Comparison of ENCODE assay signal across 8 cellular contexts in the genomic region with DNA sequence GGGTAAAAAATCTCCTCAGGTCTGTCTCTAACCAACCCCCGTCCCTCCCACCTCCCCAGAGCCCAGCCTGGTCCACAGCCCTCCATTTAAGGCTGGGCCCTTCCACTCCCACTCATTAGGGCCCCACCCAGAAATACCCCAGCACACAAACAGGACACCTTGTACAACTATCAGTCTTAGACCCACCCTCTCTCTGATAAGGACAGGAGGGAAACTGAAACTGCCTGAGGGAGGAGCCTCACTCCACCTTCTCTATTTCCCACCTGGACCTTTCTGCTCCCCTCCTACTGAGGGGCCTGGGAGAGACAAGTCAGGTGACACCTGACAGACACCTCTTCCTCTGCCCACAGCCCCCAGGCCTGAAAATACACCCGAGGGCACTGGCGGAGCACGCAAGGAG.
DNase-seq lines count a peak whose midpoint lies in the region; ATAC-seq and TF ChIP-seq lines count a peak whose summit lies in the region.

No MANE protein-coding gene starts in this region.

- peak; percentile 40 for ATAC-seq in GM18907 (IDR thresholded peaks at IDR 0.05; ENCODE audit: unreplicated experiment)
- ATAC-seq in HG02798 (IDR thresholded peaks at IDR 0.05; ENCODE audit: poor library complexity, unreplicated experiment), result peak; percentile 42
- no peak for ATAC-seq in activated T-helper 17 cell treated with anti-CD3 and anti-CD28 coated beads, Interleukin-2, amount 50 U/mL, for 72 hours (replicated peaks)
- no peak for ATAC-seq in GM18873 (IDR thresholded peaks at IDR 0.05; ENCODE audit: low FRiP score, unreplicated experiment)

- no peaks in the 10 kb centered on the region for H4K20me1 ChIP-seq in neural cell (ENCODE audit: insufficient read depth)

- no peaks in the 10 kb centered on the region for H3K36me3 Mint-ChIP-seq in activated T-helper 17 cell treated with anti-CD3 and anti-CD28 coated beads, Interleukin-2, amount 50 U/mL, for 72 hours (ENCODE audit: low read depth)

- no peaks in the 10 kb centered on the region for H3K9me2 ChIP-seq in neural cell (ENCODE audit: insufficient read depth, low read length)

- peaks cover 22% of the 10 kb centered on the region for H3K79me2 ChIP-seq in neural cell (replicated peaks; ENCODE audit: insufficient read depth, low read length)

- H3K27ac ChIP-seq in neural cell (ENCODE audit: low read length), result no peak overlapping the region

- H3K4me3 Mint-ChIP-seq in activated T-helper 17 cell treated with anti-CD3 and anti-CD28 coated beads, Interleukin-2, amount 50 U/mL, for 72 hours, result peak overlapping the region; percentile 55

- peak overlapping the region; percentile 73 for H3K9ac ChIP-seq in neural cell (ENCODE audit: low read length)

- H3K36me3 ChIP-seq in neural cell (ENCODE audit: insufficient read depth, low read length), result no peaks in the 10 kb centered on the region

- peaks cover 19% of the 10 kb centered on the region for H3K27me3 ChIP-seq in neural cell (ENCODE audit: insufficient read depth, low read depth, low read length)

- H3K4me3 ChIP-seq in neural cell (ENCODE audit: low read length), result peak overlapping the region; percentile 77

- no peak for TF ChIP-seq CTCF in neural cell (IDR thresholded peaks at IDR 0.05; ENCODE audit: poor library complexity, severe bottlenecking)

- no peak for TF ChIP-seq EP300 in neural cell (conservative IDR thresholded peaks at IDR 0.05; ENCODE audit: poor library complexity, severe bottlenecking)

- peaks cover 7% of the 10 kb centered on the region for H3K4me1 Mint-ChIP-seq in activated T-helper 17 cell treated with anti-CD3 and anti-CD28 coated beads, Interleukin-2, amount 50 U/mL, for 72 hours

- TF ChIP-seq RAD21 in neural cell (conservative IDR thresholded peaks at IDR 0.05), result no peak

- no peak overlapping the region for H3K27ac Mint-ChIP-seq in activated T-helper 17 cell treated with anti-CD3 and anti-CD28 coated beads, Interleukin-2, amount 50 U/mL, for 72 hours

- no peaks in the 10 kb centered on the region for H3K9me3 ChIP-seq in neural cell (ENCODE audit: low read length)

- H3F3A ChIP-seq in neural cell (ENCODE audit: insufficient read depth, low read length, poor library complexity, severe bottlenecking), result no peaks in the 10 kb centered on the region

- DNase-seq in stimulated activated naive CD4-positive, alpha-beta T cell (lab: John Stamatoyannopoulos, UW), result no peak
- DNase-seq in activated CD4-positive, alpha-beta T cell treated with anti-CD3 and anti-CD28 coated beads for 1 hour, result no peak
- no peak for DNase-seq in cerebellar cortex (ENCODE audit: low spot score)

- peaks cover 9% of the 10 kb centered on the region for H3K27me3 Mint-ChIP-seq in activated T-helper 17 cell treated with anti-CD3 and anti-CD28 coated beads, Interleukin-2, amount 50 U/mL, for 72 hours

- H3K9me3 Mint-ChIP-seq in activated T-helper 17 cell treated with anti-CD3 and anti-CD28 coated beads, Interleukin-2, amount 50 U/mL, for 72 hours, result no peaks in the 10 kb centered on the region

- no peak overlapping the region for H2AFZ ChIP-seq in neural cell (ENCODE audit: low read depth, low read length)

- peak overlapping the region; percentile 60 for H3K4me2 ChIP-seq in neural cell (ENCODE audit: low read length)

TF ChIP-seq in neural cell, 6 proteins besides CTCF, POLR2A, EP300 and RAD21:
- TF ChIP-seq, protein P1, sequence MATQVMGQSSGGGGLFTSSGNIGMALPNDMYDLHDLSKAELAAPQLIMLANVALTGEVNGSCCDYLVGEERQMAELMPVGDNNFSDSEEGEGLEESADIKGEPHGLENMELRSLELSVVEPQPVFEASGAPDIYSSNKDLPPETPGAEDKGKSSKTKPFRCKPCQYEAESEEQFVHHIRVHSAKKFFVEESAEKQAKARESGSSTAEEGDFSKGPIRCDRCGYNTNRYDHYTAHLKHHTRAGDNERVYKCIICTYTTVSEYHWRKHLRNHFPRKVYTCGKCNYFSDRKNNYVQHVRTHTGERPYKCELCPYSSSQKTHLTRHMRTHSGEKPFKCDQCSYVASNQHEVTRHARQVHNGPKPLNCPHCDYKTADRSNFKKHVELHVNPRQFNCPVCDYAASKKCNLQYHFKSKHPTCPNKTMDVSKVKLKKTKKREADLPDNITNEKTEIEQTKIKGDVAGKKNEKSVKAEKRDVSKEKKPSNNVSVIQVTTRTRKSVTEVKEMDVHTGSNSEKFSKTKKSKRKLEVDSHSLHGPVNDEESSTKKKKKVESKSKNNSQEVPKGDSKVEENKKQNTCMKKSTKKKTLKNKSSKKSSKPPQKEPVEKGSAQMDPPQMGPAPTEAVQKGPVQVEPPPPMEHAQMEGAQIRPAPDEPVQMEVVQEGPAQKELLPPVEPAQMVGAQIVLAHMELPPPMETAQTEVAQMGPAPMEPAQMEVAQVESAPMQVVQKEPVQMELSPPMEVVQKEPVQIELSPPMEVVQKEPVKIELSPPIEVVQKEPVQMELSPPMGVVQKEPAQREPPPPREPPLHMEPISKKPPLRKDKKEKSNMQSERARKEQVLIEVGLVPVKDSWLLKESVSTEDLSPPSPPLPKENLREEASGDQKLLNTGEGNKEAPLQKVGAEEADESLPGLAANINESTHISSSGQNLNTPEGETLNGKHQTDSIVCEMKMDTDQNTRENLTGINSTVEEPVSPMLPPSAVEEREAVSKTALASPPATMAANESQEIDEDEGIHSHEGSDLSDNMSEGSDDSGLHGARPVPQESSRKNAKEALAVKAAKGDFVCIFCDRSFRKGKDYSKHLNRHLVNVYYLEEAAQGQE (IDR thresholded peaks at IDR 0.05; ENCODE audit: borderline replicate concordance), result no peak
- no peak for TF ChIP-seq MXI1 (conservative IDR thresholded peaks at IDR 0.05; ENCODE audit: poor library complexity, severe bottlenecking)
- TF ChIP-seq SMC3 (conservative IDR thresholded peaks at IDR 0.05; ENCODE audit: poor library complexity), result no peak
- TF ChIP-seq TAF1 (IDR thresholded peaks at IDR 0.05; ENCODE audit: low read depth), result no peak
- no peak for TF ChIP-seq EZH2 (IDR thresholded peaks at IDR 0.05; ENCODE audit: borderline replicate concordance, insufficient read depth, low read length, poor library complexity, severe bottlenecking)
- TF ChIP-seq POLR2AphosphoS5 (IDR thresholded peaks at IDR 0.05), result no peak
TF ChIP-seq in neural cell: peak in this region for 0.

Comparison
In these comparisons a context has a peak if more than half of its experiments do, and no peak if none do; other contexts are left out.
1. ATAC-seq: peak in GM18907 (single experiment) and HG02798 (single experiment); none in activated T-helper 17 cell treated with anti-CD3 and anti-CD28 coated beads, Interleukin-2, amount 50 U/mL, for 72 hours (single experiment) and GM18873 (single experiment).